8 cellular contexts compared by ENCODE assay signal in the genomic region with DNA sequence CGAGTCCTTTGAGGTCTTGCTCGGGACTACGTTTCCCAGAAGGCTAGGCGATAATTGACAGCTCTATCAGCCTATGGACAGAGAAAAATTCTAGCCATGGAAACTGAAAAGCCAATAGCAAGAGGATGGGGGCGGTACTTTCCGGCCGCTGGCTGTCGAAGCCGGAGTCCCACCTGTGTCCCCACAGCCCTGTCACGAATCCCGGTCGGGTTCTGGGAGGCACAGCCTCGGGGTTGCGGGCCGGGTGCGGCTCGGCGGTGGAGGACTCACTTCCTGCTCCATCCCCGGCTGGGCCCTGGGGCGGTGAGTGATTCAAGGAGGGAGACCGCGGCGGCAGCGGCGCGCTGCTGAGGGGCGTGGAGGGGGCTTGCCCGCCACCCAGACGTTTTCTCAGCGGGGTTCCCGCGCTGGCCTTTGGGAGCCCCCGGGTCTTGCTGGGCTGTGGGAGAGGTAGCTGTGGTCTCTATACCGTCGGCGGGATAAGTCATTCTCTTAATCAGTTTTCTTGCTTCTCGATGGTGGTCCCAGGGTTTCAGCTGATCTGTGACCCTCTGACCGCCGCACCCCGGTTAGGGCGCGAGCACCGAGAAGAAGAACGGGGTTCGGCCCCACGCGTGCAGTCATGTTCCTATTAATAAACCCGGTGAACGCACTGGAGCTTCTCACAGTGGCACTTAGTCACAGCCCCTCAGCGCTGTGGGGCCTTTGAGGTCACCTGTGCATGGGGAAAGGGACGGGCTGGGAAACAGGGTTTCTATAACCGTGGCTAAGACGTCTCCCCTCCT. TPM values are rescaled to one million over a fixed set of nuclear protein-coding genes. Genes with fewer than 3 reads are reported as not detected.
DNase-seq lines count a peak whose midpoint lies in the region; ATAC-seq and TF ChIP-seq lines count a peak whose summit lies in the region.

A gene (plus strand): TSS at position 176 of the 785 bp plus-strand sequence. CDS start 2,377 bp downstream, outside the sequence.

- H3K36me3 ChIP-seq in uterus, result no peaks in the 10 kb centered on the region

- TF ChIP-seq POLR2A in GM15510 (IDR thresholded peaks at IDR 0.05; ENCODE audit: borderline replicate concordance, extremely low read depth, insufficient read length) (peak; percentile 50), uterus (IDR thresholded peaks at IDR 0.05) (peak in 1 of 2 donors; percentile 45)

- H3K4me1 ChIP-seq in right cardiac atrium (ENCODE audit: control insufficient read depth, insufficient read depth, low read length) (no peaks in the 10 kb centered on the region), uterus (no peaks in the 10 kb centered on the region)

- peak within 1 kb of the TSS; percentile 27 for H3K27ac ChIP-seq in right cardiac atrium (ENCODE audit: low read length)
- peak within 1 kb of the TSS; percentile 65 to 77 for H3K27ac ChIP-seq in uterus

- no peaks in the 10 kb centered on the region for H3K9me3 ChIP-seq in right cardiac atrium (ENCODE audit: control insufficient read depth, low read length)
- no peaks in the 10 kb centered on the region for H3K9me3 ChIP-seq in uterus

- intact Hi-C loops in right cardiac atrium (cut with DNase I), result no loop called here
- intact Hi-C loops in uterus (cut with DNase I; ENCODE audit: low total_unique reads), result no loop called here

- ATAC-seq in HG02884 (IDR thresholded peaks at IDR 0.05; ENCODE audit: unreplicated experiment) (peak; percentile 98), right cardiac atrium (peak; percentile 99)

- TF ChIP-seq CTCF in uterus (IDR thresholded peaks at IDR 0.05), result no peak

- peak; percentile 77 for DNase-seq in NCI-H146 treated with DMSO at 0.1 percent for 48 hours (lab: John Stamatoyannopoulos, UW; ENCODE audit: unreplicated experiment)
- DNase-seq in T-helper 1 cell, result peak; percentile 82 to 94 (median 88)
- DNase-seq in amygdala (lab: John Stamatoyannopoulos, UW), result peak in 55 of 56 donors; percentile 6 to 94 (median 80)
- DNase-seq in right cardiac atrium, result peak; percentile 90 to 96 (median 93)
- peak; percentile 71 for DNase-seq in pulmonary artery endothelial cell (ENCODE audit: low read depth, low spot score)
- DNase-seq in uterus, result peak; percentile 85 to 94

- H3K4me3 ChIP-seq in right cardiac atrium (ENCODE audit: low read length) (peak within 1 kb of the TSS; percentile 71), uterus (peak within 1 kb of the TSS; percentile 83 to 87)

- H3K27me3 ChIP-seq in right cardiac atrium (ENCODE audit: control insufficient read depth, insufficient read depth) (no peaks in the 10 kb centered on the region), uterus (no peaks in the 10 kb centered on the region)

- under 1% methylated on average over 53 of the region's 53 CpGs for WGBS in right cardiac atrium

RNA-seq across cellular contexts. Expression of the gene that starts here (rescaled TPM):
- 1 to 10 TPM; 3.1 to 6.4 (median 4.6) TPM for total RNA-seq in right cardiac atrium
- 2.0 TPM for polyA plus RNA-seq in right cardiac atrium
- total RNA-seq in pulmonary artery endothelial cell, result 0.92 and 1.1 TPM in 2 replicates
- total RNA-seq in uterus, result 1 to 10 TPM in 3 of 4 donors, under 1 TPM in 1; 0.51 to 5.5 (median 3.8) TPM

Comparison
In these comparisons a context has a peak if more than half of its experiments do, and no peak if none do; other contexts are left out.
1. Peak in every context shown above with its lines: DNase-seq, ATAC-seq, H3K4me3 ChIP-seq and H3K27ac ChIP-seq.